In the genomic region with DNA sequence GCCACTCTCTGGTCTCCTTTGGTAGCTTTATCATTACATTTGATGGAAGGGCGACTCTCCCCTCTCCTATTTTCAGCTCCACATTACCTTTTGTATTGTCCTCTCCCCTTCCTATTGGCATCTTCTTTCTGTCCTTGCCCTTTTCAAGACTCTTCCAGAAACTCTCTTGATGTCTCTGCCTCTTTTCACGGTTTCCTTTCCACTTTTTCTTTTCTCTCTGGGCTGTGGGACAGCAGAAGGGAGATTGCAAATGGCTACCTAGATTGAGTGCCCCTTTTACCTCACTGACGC, we compare ENCODE assay signal across 9 cellular contexts. TPM values are rescaled to one million over a fixed set of nuclear protein-coding genes. Genes with fewer than 3 reads are reported as not detected.
DNase-seq lines count a peak whose midpoint lies in the region; TF ChIP-seq lines count a peak whose summit lies in the region.
"Had no signal": no experiment of that assay in that cellular context is flagged by ENCODE, and none has a peak within 500 bp of the region (broad histone marks: within the 10 kb centered on the region; RNA-seq: fewer than 3 reads in every experiment).

No MANE protein-coding gene starts in this region.

- DNase-seq in T-helper 2 cell treated with Interferon-gamma antibody and Interleukin-4, amounts not matched to agents 5 μg/mL and 100 μg/mL, for 36 hours (ENCODE audit: low spot score), result no peak
- DNase-seq in T-helper 2 cell, result no peak
- no peak for DNase-seq in activated T-helper 1 cell treated with anti-CD3 and anti-CD28 coated beads, Interleukin-12 subunit alpha, Interleukin-12 subunit beta, Interleukin-2, Interleukin-4 antibody, amounts not matched to agents 30 ng/mL and 10 ng/mL and 1 ng/mL, durations not matched to agents 14 hours and 24 hours and 36 hours (ENCODE audit: low spot score)
- no peak for DNase-seq in substantia nigra (lab: John Stamatoyannopoulos, UW)
- no peak for DNase-seq in AML-193 (lab: John Stamatoyannopoulos, UW)
- DNase-seq in NK-92 (lab: John Stamatoyannopoulos, UW; ENCODE audit: unreplicated experiment), result no peak
- no peak for DNase-seq in GM13977 (ENCODE audit: low spot score)

- no peaks in the 10 kb centered on the region for H3K27me3 ChIP-seq in layer of hippocampus (ENCODE audit: control insufficient read depth, insufficient read depth, low read length)
- H3K27me3 ChIP-seq: SJSA1 had no signal

- intact Hi-C loops in activated T-helper 1 cell treated with anti-CD3 and anti-CD28 coated beads, Interleukin-12 subunit alpha, Interleukin-12 subunit beta, Interleukin-2, Interleukin-4 antibody, amounts not matched to agents 30 ng/mL and 10 ng/mL and 1 ng/mL, durations not matched to agents 14 hours and 24 hours and 36 hours (cut with micrococcal nuclease), result loop anchor here (5.0 to 10.0 kb wide), 2 partner anchors 474 to 1221 kb away; partner anchors contain the start of genes TOR1AIP1 and XPR1

- in situ Hi-C loops in GM13977 (cut with MboI; ENCODE audit: low pct_unique_long_range_greater_than_20kb, low sequenced_read_pairs, unreplicated experiment), result no loop called here

- peaks cover 46% of the 10 kb centered on the region for H3K27me3 Mint-ChIP-seq in T-helper 2 cell treated with Interferon-gamma antibody and Interleukin-4, amounts not matched to agents 5 μg/mL and 100 μg/mL, for 36 hours (ENCODE audit: low read depth)
- peaks cover 36% of the 10 kb centered on the region for H3K27me3 Mint-ChIP-seq in activated T-helper 1 cell treated with anti-CD3 and anti-CD28 coated beads, Interleukin-12 subunit alpha, Interleukin-12 subunit beta, Interleukin-2, Interleukin-4 antibody, amounts not matched to agents 30 ng/mL and 10 ng/mL and 1 ng/mL, durations not matched to agents 14 hours and 24 hours and 36 hours (ENCODE audit: insufficient read depth)

- H3K27ac Mint-ChIP-seq in T-helper 2 cell treated with Interferon-gamma antibody and Interleukin-4, amounts not matched to agents 5 μg/mL and 100 μg/mL, for 36 hours, result peak overlapping the region; percentile 74
- peak overlapping the region; percentile 88 for H3K27ac Mint-ChIP-seq in activated T-helper 1 cell treated with anti-CD3 and anti-CD28 coated beads, Interleukin-12 subunit alpha, Interleukin-12 subunit beta, Interleukin-2, Interleukin-4 antibody, amounts not matched to agents 30 ng/mL and 10 ng/mL and 1 ng/mL, durations not matched to agents 14 hours and 24 hours and 36 hours

- no peak for TF ChIP-seq CTCF in GM13977 (IDR thresholded peaks at IDR 0.05; ENCODE audit: extremely low read depth, insufficient read depth, missing control alignments)

- H3K9me3 Mint-ChIP-seq in T-helper 2 cell treated with Interferon-gamma antibody and Interleukin-4, amounts not matched to agents 5 μg/mL and 100 μg/mL, for 36 hours, result no peaks in the 10 kb centered on the region
- H3K9me3 Mint-ChIP-seq in activated T-helper 1 cell treated with anti-CD3 and anti-CD28 coated beads, Interleukin-12 subunit alpha, Interleukin-12 subunit beta, Interleukin-2, Interleukin-4 antibody, amounts not matched to agents 30 ng/mL and 10 ng/mL and 1 ng/mL, durations not matched to agents 14 hours and 24 hours and 36 hours, result no peaks in the 10 kb centered on the region

- no peaks in the 10 kb centered on the region for H3K36me3 Mint-ChIP-seq in T-helper 2 cell treated with Interferon-gamma antibody and Interleukin-4, amounts not matched to agents 5 μg/mL and 100 μg/mL, for 36 hours (ENCODE audit: low read depth)
- no peaks in the 10 kb centered on the region for H3K36me3 Mint-ChIP-seq in activated T-helper 1 cell treated with anti-CD3 and anti-CD28 coated beads, Interleukin-12 subunit alpha, Interleukin-12 subunit beta, Interleukin-2, Interleukin-4 antibody, amounts not matched to agents 30 ng/mL and 10 ng/mL and 1 ng/mL, durations not matched to agents 14 hours and 24 hours and 36 hours (ENCODE audit: low read depth)

- H3K4me1 Mint-ChIP-seq in T-helper 2 cell treated with Interferon-gamma antibody and Interleukin-4, amounts not matched to agents 5 μg/mL and 100 μg/mL, for 36 hours (ENCODE audit: low read depth), result peaks cover 51% of the 10 kb centered on the region
- H3K4me1 Mint-ChIP-seq in activated T-helper 1 cell treated with anti-CD3 and anti-CD28 coated beads, Interleukin-12 subunit alpha, Interleukin-12 subunit beta, Interleukin-2, Interleukin-4 antibody, amounts not matched to agents 30 ng/mL and 10 ng/mL and 1 ng/mL, durations not matched to agents 14 hours and 24 hours and 36 hours (ENCODE audit: low read depth), result peaks cover 66% of the 10 kb centered on the region

- H3K27ac ChIP-seq in layer of hippocampus (ENCODE audit: low read depth, low read length) (peak overlapping the region; percentile 62), substantia nigra (ENCODE audit: low read depth, low read length, poor library complexity, severe bottlenecking) (peak overlapping the region; percentile 40)

- peak overlapping the region; percentile 85 for H3K4me3 Mint-ChIP-seq in T-helper 2 cell treated with Interferon-gamma antibody and Interleukin-4, amounts not matched to agents 5 μg/mL and 100 μg/mL, for 36 hours
- H3K4me3 Mint-ChIP-seq in activated T-helper 1 cell treated with anti-CD3 and anti-CD28 coated beads, Interleukin-12 subunit alpha, Interleukin-12 subunit beta, Interleukin-2, Interleukin-4 antibody, amounts not matched to agents 30 ng/mL and 10 ng/mL and 1 ng/mL, durations not matched to agents 14 hours and 24 hours and 36 hours, result peak overlapping the region; percentile 82

RNA-seq across cellular contexts. Expression of gene IER5, which starts 17.5 kb away (rescaled TPM):
- 59.4 and 61.5 TPM in 2 replicates for total RNA-seq in activated T-helper 1 cell treated with anti-CD3 and anti-CD28 coated beads, Interleukin-12 subunit alpha, Interleukin-12 subunit beta, Interleukin-2, Interleukin-4 antibody, amounts not matched to agents 30 ng/mL and 10 ng/mL and 1 ng/mL, durations not matched to agents 14 hours and 24 hours and 36 hours
